In genomic region chr2:222860740-222861410, GRCh38 we compare ENCODE assay signal across 1 cellular context.
TF ChIP-seq lines count a peak whose summit lies in the region.

Gene ACSL3, plus strand, starts transcription at chr2:222861036. Its CDS starts 47,737 bp downstream, at chr2:222908773.

TF ChIP-seq in WTC11, 78 proteins besides CTCF, POLR2A, EP300 and RAD21 (continued from another document):
- no peak for TF ChIP-seq ZNF121 (CRISPR knock-in tag; IDR thresholded peaks at IDR 0.05)
- TF ChIP-seq HMGA2 (CRISPR knock-in tag; IDR thresholded peaks at IDR 0.05): no peak
- TF ChIP-seq TP53 (CRISPR knock-in tag; IDR thresholded peaks at IDR 0.05): peak; percentile 79
- peak; percentile 74; the same call in 1 of the 2 replicates for TF ChIP-seq RELA (CRISPR knock-in tag; IDR thresholded peaks at IDR 0.05; ENCODE audit: borderline replicate concordance)
- no peak for TF ChIP-seq GTF2I (CRISPR knock-in tag; conservative IDR thresholded peaks at IDR 0.05)
- peak; percentile 25; the same call in 1 of the 2 replicates for TF ChIP-seq NFE2L1 (CRISPR knock-in tag; IDR thresholded peaks at IDR 0.05)
- peak; percentile 86; the same call in 1 of the 2 replicates for TF ChIP-seq ZBTB21 (CRISPR knock-in tag; IDR thresholded peaks at IDR 0.05; ENCODE audit: borderline replicate concordance)
- 0 out of 2 replicates have a peak, but pooled peaks have one; percentile 27 for TF ChIP-seq CREB1 (CRISPR knock-in tag; IDR thresholded peaks at IDR 0.05)
